Comparison of ENCODE assay signal across 14 cellular contexts in genomic region chr13:32116210-32116609, GRCh38.
DNase-seq lines count a peak whose midpoint lies in the region; ATAC-seq and TF ChIP-seq lines count a peak whose summit lies in the region.
"Had no signal": no experiment of that assay in that cellular context is flagged by ENCODE, and none has a peak within 500 bp of the region (broad histone marks: within the 10 kb centered on the region; RNA-seq: fewer than 3 reads in every experiment).

No MANE protein-coding gene starts in this region.

- H3F3A ChIP-seq in DOHH2 (ENCODE audit: control insufficient read depth, insufficient read depth) = peaks cover 17% of the 10 kb centered on the region

- DNase-seq in NOMO-1 treated with dmso at 0.1 percent for 144 hours (lab: John Stamatoyannopoulos, UW; ENCODE audit: unreplicated experiment) = peak; percentile 99
- peak; percentile 19 for DNase-seq in fibroblast of pulmonary artery (ENCODE audit: low read depth)
- no peak for DNase-seq in G401 (ENCODE audit: low spot score)
- DNase-seq in stimulated activated CD8-positive, alpha-beta memory T cell treated with anti-CD3 and anti-CD28 coated beads, Interleukin-4, amount 100 ng/mL, for 48 hours = no peak
- DNase-seq in head of caudate nucleus = no peak
- DNase-seq: activated gamma-delta T cell treated with Interleukin-2 at 50 U/mL for 16 hours; effector CD4-positive, alpha-beta T cell; NCI-H1417; NCI-H510A treated with DMSO at 0.1 percent for 48 hours; occipital lobe had no signal

- H3K27me3 ChIP-seq in DOHH2 (ENCODE audit: control insufficient read depth, low read length) = no peaks in the 10 kb centered on the region

- peak overlapping the region; percentile 73 for H3K4me2 ChIP-seq in DOHH2 (ENCODE audit: low read length)

- peaks cover 25% of the 10 kb centered on the region for H3K79me2 ChIP-seq in DOHH2 (ENCODE audit: control insufficient read depth, low read length)

- H4K20me1 ChIP-seq in DOHH2 (ENCODE audit: control insufficient read depth, insufficient read depth, low read depth, low read length) = no peaks in the 10 kb centered on the region

- no peaks in the 10 kb centered on the region for H3K9me3 ChIP-seq in DOHH2 (ENCODE audit: control insufficient read depth, insufficient read depth, low read length)

- H3K27ac ChIP-seq in DOHH2 (ENCODE audit: low read depth, low read length) = peak overlapping the region; percentile 96

- peak; percentile 52 for ATAC-seq in HG02870 (IDR thresholded peaks at IDR 0.05; ENCODE audit: unreplicated experiment)
- ATAC-seq in HG03045 (IDR thresholded peaks at IDR 0.05; ENCODE audit: unreplicated experiment) = no peak
- ATAC-seq: Right ventricle myocardium inferior had no signal

- no peaks in the 10 kb centered on the region for H3K9me2 ChIP-seq in DOHH2 (replicated peaks; ENCODE audit: control insufficient read depth, low read length)

- peaks cover 53% of the 10 kb centered on the region for H3K36me3 ChIP-seq in DOHH2 (ENCODE audit: control insufficient read depth, low read length)

- intact Hi-C loops in head of caudate nucleus (cut with DNase I) = no loop called here

- TF ChIP-seq CTCF in DOHH2 (IDR thresholded peaks at IDR 0.05; ENCODE audit: low read depth, low read length, poor library complexity, severe bottlenecking) (no peak), fibroblast of pulmonary artery (IDR thresholded peaks at IDR 0.05; ENCODE audit: low read length, missing control alignments) (no peak)

- H3K4me3 ChIP-seq in DOHH2 (ENCODE audit: low read length) = peak overlapping the region; percentile 41
- H3K4me3 ChIP-seq in fibroblast of pulmonary artery (replicated peaks; ENCODE audit: low read depth, low read length) = no peak overlapping the region

- peaks cover 86% of the 10 kb centered on the region for H3K4me1 ChIP-seq in DOHH2 (ENCODE audit: control insufficient read depth, low read length)

- in situ Hi-C loops in G401 (cut with HindIII; ENCODE audit: low sequenced_read_pairs) = no loop called here

Comparison
In these comparisons a context has a peak if more than half of its experiments do, and no peak if none do; other contexts are left out.
1. DNase-seq: peak in NOMO-1 treated with dmso at 0.1 percent for 144 hours (single experiment) and fibroblast of pulmonary artery (single experiment); none in G401 (single experiment), stimulated activated CD8-positive, alpha-beta memory T cell treated with anti-CD3 and anti-CD28 coated beads, Interleukin-4, amount 100 ng/mL, for 48 hours (single experiment) and head of caudate nucleus (0 of 42).